In genomic region chr12:6268484-6269157, GRCh38 we compare ENCODE assay signal across 1 cellular context.
TF ChIP-seq lines count a peak whose summit lies in the region.

No MANE protein-coding gene starts in this region.

TF ChIP-seq in GM23338, 12 proteins besides CTCF, POLR2A, EP300 and RAD21:
- TF ChIP-seq JUNB (IDR thresholded peaks at IDR 0.05; ENCODE audit: unreplicated experiment) (no peak), ZNF114 (CRISPR knock-in tag; IDR thresholded peaks at IDR 0.05) (no peak), EZH2phosphoT487 (IDR thresholded peaks at IDR 0.05; ENCODE audit: unreplicated experiment) (no peak), POLR2AphosphoS5 (IDR thresholded peaks at IDR 0.05; ENCODE audit: low read depth) (no peak), NANOG (IDR thresholded peaks at IDR 0.05; ENCODE audit: borderline replicate concordance) (no peak)
TF ChIP-seq in GM23338: peak in this region for 0.
